In the genomic region with DNA sequence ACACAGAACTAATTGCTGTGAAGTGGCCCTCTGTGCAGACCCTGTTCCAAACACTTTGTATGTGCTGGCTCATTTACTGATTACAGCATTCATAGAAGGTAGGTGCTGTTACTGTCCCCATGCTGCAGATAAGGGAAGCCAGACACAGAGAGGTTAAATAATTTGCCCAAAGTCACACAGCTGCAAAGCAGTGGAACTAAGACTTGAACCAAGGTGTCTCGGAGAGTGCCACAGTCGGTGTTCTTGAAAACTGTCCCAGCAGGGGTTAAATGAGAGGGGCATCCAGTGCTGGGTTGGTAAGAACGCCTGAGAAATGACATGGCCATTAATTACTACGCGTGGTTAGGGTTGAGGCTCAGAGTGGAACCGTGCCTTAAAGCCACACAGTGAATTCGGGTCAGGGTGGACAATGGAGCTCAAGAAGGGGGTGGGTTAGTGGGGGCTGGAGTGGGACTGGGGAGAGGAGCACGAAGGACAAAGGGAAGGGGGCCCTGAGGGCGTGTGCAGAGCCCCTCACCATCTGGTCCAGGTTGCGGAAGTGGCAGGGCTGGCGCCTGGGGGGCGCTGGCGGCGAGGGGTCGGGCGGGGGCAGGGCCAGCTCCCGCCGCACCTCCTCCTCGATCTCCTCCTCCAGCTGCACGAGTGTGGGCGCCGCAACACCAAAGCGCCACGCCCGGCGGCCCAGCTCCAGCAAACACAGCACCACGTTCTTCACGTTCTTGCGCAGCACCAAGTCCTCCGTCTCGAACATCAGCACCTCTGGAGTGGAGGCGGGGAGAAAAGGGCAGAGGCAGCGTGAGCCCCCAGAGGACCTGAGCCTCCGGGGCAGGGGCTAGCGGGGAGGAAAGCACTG, we compare ENCODE assay signal across 11 cellular contexts. TPM values are rescaled to one million over a fixed set of nuclear protein-coding genes. Genes with fewer than 3 reads are reported as not detected.
A peak's percentile ranks its signal among the peaks of the same experiment; 100 is the strongest.
DNase-seq lines count a peak whose midpoint lies in the region; FAIRE-seq and TF ChIP-seq lines count a peak whose summit lies in the region.
"Had no signal": no experiment of that assay in that cellular context is flagged by ENCODE, and none has a peak within 500 bp of the region (broad histone marks: within the 10 kb centered on the region; RNA-seq: fewer than 3 reads in every experiment).

No MANE protein-coding gene starts in this region.

- no peak overlapping the region for H2AK5ac ChIP-seq in H9 (ENCODE audit: insufficient read length, low read length)

- H3K36me3 Mint-ChIP-seq in H9 (ENCODE audit: insufficient read depth in 1 of 3, low read depth in 3 of 3) (no peaks in the 10 kb centered on the region), nephron progenitor cell (ENCODE audit: low read depth) (no peaks in the 10 kb centered on the region)

- H3K4me1 Mint-ChIP-seq in H9 (peaks cover 20 to 33% of the 10 kb centered on the region in 2 experiments), nephron progenitor cell (peaks cover 35% of the 10 kb centered on the region)

- no peak for FAIRE-seq in bronchial epithelial cell (lab: Jason Lieb, UNC)

- H3K4me2 ChIP-seq in H9 (ENCODE audit: insufficient read depth, insufficient read length, low read length), result peak overlapping the region; percentile 11

- no peaks in the 10 kb centered on the region for H3K79me2 ChIP-seq in H9 (ENCODE audit: insufficient read depth, low read length)

- H3K56ac ChIP-seq in H9 (ENCODE audit: insufficient read length, low read depth, low read length), result no peak overlapping the region

- WGBS in H9 (ENCODE audit: extremely low coverage, insufficient read length, low lambda C conversion rate), result no CpG with 5 or more reads among the region's 35 CpGs

- no peak overlapping the region for H3K18ac ChIP-seq in H9 (ENCODE audit: insufficient read length, low read depth, low read length)

- no peak overlapping the region for H3K4ac ChIP-seq in H9 (ENCODE audit: low read depth, low read length)

- H3K27ac ChIP-seq in H9 (ENCODE audit: insufficient read length, low read depth, low read length), result no peak overlapping the region
- H3K27ac ChIP-seq: gastrocnemius medialis had no signal

- no peak overlapping the region for H2BK12ac ChIP-seq in H9 (ENCODE audit: insufficient read length, low read depth, low read length)

- H3K27ac Mint-ChIP-seq in H9 (no peak overlapping the region), nephron progenitor cell (no peak overlapping the region)

- no peaks in the 10 kb centered on the region for H4K20me1 ChIP-seq in H9 (ENCODE audit: control insufficient read depth, insufficient read depth, insufficient read length)

- no peak overlapping the region for H4K8ac ChIP-seq in H9 (replicated peaks; ENCODE audit: insufficient read length, low read depth, low read length)

- no peak overlapping the region for H3K23ac ChIP-seq in H9 (ENCODE audit: insufficient read length, low read depth, low read length)

- H3K36me3 ChIP-seq in bronchial epithelial cell (ENCODE audit: control insufficient read depth, insufficient read depth, low read length), result no peaks in the 10 kb centered on the region
- H3K36me3 ChIP-seq: gastrocnemius medialis had no signal

- H3K9me3 ChIP-seq in H9 (ENCODE audit: control insufficient read depth, low read depth, low read length), result no peaks in the 10 kb centered on the region
- H3K9me3 ChIP-seq: gastrocnemius medialis had no signal

- H4K91ac ChIP-seq in H9 (ENCODE audit: insufficient read length, low read depth, low read length), result no peak overlapping the region

- no peak overlapping the region for H3K9ac ChIP-seq in H9 (ENCODE audit: extremely low read depth, insufficient read length, low read length)

- H3K79me1 ChIP-seq in H9 (ENCODE audit: insufficient read depth, low read depth, low read length, poor library complexity, severe bottlenecking), result no peaks in the 10 kb centered on the region

- H3K9me3 Mint-ChIP-seq in H9, result no peaks in the 10 kb centered on the region; a peak in 1 of 5 replicates
- no peaks in the 10 kb centered on the region for H3K9me3 Mint-ChIP-seq in nephron progenitor cell

- H3K4me3 ChIP-seq in bronchial epithelial cell (ENCODE audit: low read depth, low read length), result no peak overlapping the region
- H3K4me3 ChIP-seq: gastrocnemius medialis had no signal

- peak overlapping the region; percentile 7; the same call in 1 of the 2 replicates for H3K14ac ChIP-seq in H9 (ENCODE audit: insufficient read depth, low read length)

- no peak overlapping the region for H4K5ac ChIP-seq in H9 (ENCODE audit: insufficient read length, low read depth, low read length)

- TF ChIP-seq CTCF in H9 (conservative IDR thresholded peaks at IDR 0.05), result 0 out of 3 replicates have a peak, but pooled peaks have one; percentile 25
- TF ChIP-seq CTCF in bronchial epithelial cell (IDR thresholded peaks at IDR 0.05; ENCODE audit: insufficient read depth, low read length, severe bottlenecking), result no peak
- TF ChIP-seq CTCF in nephron progenitor cell (IDR thresholded peaks at IDR 0.05), result no peak

- H2BK20ac ChIP-seq in H9 (ENCODE audit: low read depth, low read length, poor library complexity, severe bottlenecking), result no peak overlapping the region

- H3K4me3 Mint-ChIP-seq in H9, result peak overlapping the region; percentile 48 to 67; a peak in 3 of 5 replicates
- peak overlapping the region; percentile 71 for H3K4me3 Mint-ChIP-seq in nephron progenitor cell

- H3K4me1 ChIP-seq in H9 (ENCODE audit: insufficient read depth, low read length), result no peaks in the 10 kb centered on the region

- H2AFZ ChIP-seq in H9 (ENCODE audit: low read length), result no peak overlapping the region

- no peak overlapping the region for H2BK5ac ChIP-seq in H9 (ENCODE audit: insufficient read length, low read length)

- no peak overlapping the region for H2BK15ac ChIP-seq in H9 (ENCODE audit: low read depth, low read length)

- H2BK120ac ChIP-seq in H9 (ENCODE audit: low read depth, low read length, poor library complexity, severe bottlenecking), result no peak overlapping the region

- H3K27me3 ChIP-seq in H9 (ENCODE audit: insufficient read depth, low read length) (peaks cover 7% of the 10 kb centered on the region; the same call in 1 of the 2 replicates), bronchial epithelial cell (ENCODE audit: control insufficient read depth, insufficient read depth, low read length) (no peaks in the 10 kb centered on the region)

- DNase-seq in NCI-H1436 (lab: John Stamatoyannopoulos, UW) (peak; percentile 31), NCI-H1436 treated with DMSO at 0.1 percent for 48 hours (lab: John Stamatoyannopoulos, UW) (no peak), H9 (peak; percentile 71), bronchial epithelial cell (ENCODE audit: low read depth) (peak; percentile 25), nephron progenitor cell (peak; percentile 44), SIG-M5 treated with dmso at 0.1 percent for 504 hours (lab: John Stamatoyannopoulos, UW; ENCODE audit: unreplicated experiment) (no peak), cortex of kidney (lab: John Stamatoyannopoulos, UW) (no peak), dedifferentiated amniotic fluid mesenchymal stem cell (ENCODE audit: extremely low spot score) (no peak)
- DNase-seq: gastrocnemius medialis, NCI-H446 had no signal

- peaks cover 35% of the 10 kb centered on the region for H3K27me3 Mint-ChIP-seq in H9 (ENCODE audit: low read depth)
- peaks cover 47% of the 10 kb centered on the region for H3K27me3 Mint-ChIP-seq in nephron progenitor cell (ENCODE audit: low read depth, poor library complexity)

- no peak overlapping the region for H3T11ph ChIP-seq in H9 (ENCODE audit: low read length)

- H3K23me2 ChIP-seq in H9 (ENCODE audit: insufficient read length, low read depth, low read length, poor library complexity, severe bottlenecking), result no peaks in the 10 kb centered on the region

RNA-seq across cellular contexts. Expression of a gene that starts 3.3 kb away (rescaled TPM):
- total RNA-seq in H9 (2021), result not detected in 2 replicates
- under 0.01 TPM in 1 of 2 replicates, not detected in the other for total RNA-seq in bronchial epithelial cell
- total RNA-seq: A673 had no signal

RNA-seq across cellular contexts. Expression of a gene that starts 10.9 kb away (rescaled TPM):
- total RNA-seq in H9 (2021), result not detected in 2 replicates
- not detected in 2 replicates for total RNA-seq in bronchial epithelial cell
- total RNA-seq: A673, gastrocnemius medialis had no signal

RNA-seq across cellular contexts. Expression of a gene that starts 18.3 kb away (rescaled TPM):
- total RNA-seq in H9 (2021), result 15.0 and 15.9 TPM in 2 replicates
- total RNA-seq in bronchial epithelial cell, result 0.51 and 0.53 TPM in 2 replicates

RNA-seq across cellular contexts. Expression of a gene that starts 45.7 kb away (rescaled TPM):
- total RNA-seq in H9 (2021), result not detected in 2 replicates
- total RNA-seq in bronchial epithelial cell, result 18.7 and 42.6 TPM in 2 replicates
- total RNA-seq: A673 had no signal

RNA-seq across cellular contexts. Expression of a gene that starts 59.5 kb away (rescaled TPM):
- total RNA-seq in H9 (2021), result 290 and 304 TPM in 2 replicates
- total RNA-seq in bronchial epithelial cell, result 69.5 and 84.1 TPM in 2 replicates

Comparison
In these comparisons a context has a peak if more than half of its experiments do, and no peak if none do; other contexts are left out.
1. DNase-seq: peak in NCI-H1436 (single experiment), H9 (single experiment), bronchial epithelial cell (single experiment) and nephron progenitor cell (single experiment); none in NCI-H1436 treated with DMSO at 0.1 percent for 48 hours (single experiment), SIG-M5 treated with dmso at 0.1 percent for 504 hours (single experiment), cortex of kidney (single experiment) and dedifferentiated amniotic fluid mesenchymal stem cell (single experiment).
2. RNA of a gene that starts 18.3 kb away (total RNA-seq): 15.0 to 15.9 TPM in H9; 0.51 to 0.53 TPM in bronchial epithelial cell; every median in the first group is over 10 times any median in the second.